Comparison of ENCODE assay signal across 7 cellular contexts in genomic region chr1:167719715-167720421, GRCh38. TPM values are rescaled to one million over a fixed set of nuclear protein-coding genes. Genes with fewer than 3 reads are reported as not detected.
DNase-seq lines count a peak whose midpoint lies in the region; ATAC-seq, FAIRE-seq and TF ChIP-seq lines count a peak whose summit lies in the region.
"Not testable (repeated sequence)": the region's sequence is repeated elsewhere in the genome, so short reads cannot be mapped to it uniquely, and the experiment has no call there.

No MANE protein-coding gene starts in this region.

- not testable (repeated sequence) for H2BK15ac ChIP-seq in IMR-90 (ENCODE audit: low read depth, low read length); neuronal stem cell (ENCODE audit: low read length)

- not testable (repeated sequence) for H2AK9ac ChIP-seq in IMR-90 (replicated peaks; ENCODE audit: low read depth, low read length, poor library complexity)

- RAD21 ChIA-PET in GM12878 (lab: Charles Lee; ENCODE audit: unreplicated experiment), result interaction anchor here (1.5 kb wide), 1 partner anchor 55 kb away, joined by 3 read pairs; no protein-coding TSS in a partner anchor

- not testable (repeated sequence) for FAIRE-seq in GM12878 (lab: Jason Lieb, UNC); kidney (lab: Jason Lieb, UNC)

- in situ Hi-C loops in IMR-90 (cut with MboI; ENCODE audit: low sequenced_read_pairs), result loop anchor here (5.0 to 10.0 kb wide), 2 partner anchors 77 to 365 kb away; no protein-coding TSS in a partner anchor
- in situ Hi-C loops in GM12878 (cut with MboI), result loop anchor here (5.0 kb wide), 1 partner anchor 217 kb away; the partner anchor contains the start of genes DCAF6 and MPC2

- not testable (repeated sequence) for TF ChIP-seq EP300 in GM12878 (IDR thresholded peaks at IDR 0.05; ENCODE audit: borderline replicate concordance in 1 of 2, control insufficient read depth in 1 of 2, low read depth in 2 of 2, low read length in 2 of 2)

- not testable (repeated sequence) for H3K27me3 Mint-ChIP-seq in activated CD4-positive, alpha-beta memory T cell treated with anti-CD3 and anti-CD28 coated beads, Interleukin-2, amount 10 ng/mL, durations not matched to agents 7 days and 5 days

- H2BK20ac ChIP-seq in IMR-90 (ENCODE audit: low read depth, low read length), result peak overlapping the region; percentile 3; the same call in 1 of the 2 replicates

- not testable (repeated sequence) for TF ChIP-seq POLR2A in IMR-90 (IDR thresholded peaks at IDR 0.05; ENCODE audit: low read depth, low read length); GM12878 (IDR thresholded peaks at IDR 0.05; ENCODE audit: low read depth, low read length)
- TF ChIP-seq POLR2A in Raji (IDR thresholded peaks at IDR 0.05; ENCODE audit: insufficient read depth, low read depth, low read length), result peak; percentile 36; the same call in 1 of the 2 replicates

- not testable (repeated sequence) for H2AFZ ChIP-seq in IMR-90 (replicated peaks; ENCODE audit: low read length, poor library complexity); neuronal stem cell (ENCODE audit: low read length)
- H2AFZ ChIP-seq in GM12878 (ENCODE audit: control insufficient read depth, low read depth, low read length), result peak overlapping the region; percentile 58

- H4K91ac ChIP-seq in IMR-90 (ENCODE audit: insufficient read depth, low read depth, low read length), result peak overlapping the region; percentile 12; the same call in 1 of the 2 replicates
- not testable (repeated sequence) for H4K91ac ChIP-seq in neuronal stem cell (ENCODE audit: low read depth, low read length, poor library complexity)

- peaks cover 33% of the 10 kb centered on the region for H3K79me2 ChIP-seq in GM12878 (ENCODE audit: control insufficient read depth, insufficient read depth, low read length)

- peaks cover 8 to 26% of the 10 kb centered on the region in 2 experiments; a peak in 2 of 4 replicates for H3K79me1 ChIP-seq in IMR-90 (ENCODE audit: low read depth in 1 of 2, low read length in 2 of 2)
- H3K79me1 ChIP-seq in neuronal stem cell (ENCODE audit: low read depth, low read length), result not testable (repeated sequence)

- TF ChIP-seq CTCF in IMR-90 (conservative IDR thresholded peaks at IDR 0.05; ENCODE audit: low read depth, low read length); GM12878 (IDR thresholded peaks at IDR 0.05 in 2 of 3, conservative IDR thresholded peaks at IDR 0.05 in 1 of 3; ENCODE audit: control insufficient read depth in 2 of 3, extremely low read depth in 1 of 3, insufficient read depth in 1 of 3, low read depth in 3 of 3, low read length in 3 of 3); kidney (IDR thresholded peaks at IDR 0.05; ENCODE audit: borderline replicate concordance, extremely low read depth, insufficient read depth): not testable (repeated sequence)

- not testable (repeated sequence) for ATAC-seq in IMR-90 (ENCODE audit: low read depth)
- ATAC-seq in GM12878, result peak; percentile 4; the same call in 1 of the 3 replicates

- not testable (repeated sequence) for H3K4me2 ChIP-seq in IMR-90 (ENCODE audit: low read depth, low read length); neuronal stem cell (ENCODE audit: insufficient read depth, low read length, poor library complexity, severe bottlenecking)
- H3K4me2 ChIP-seq in GM12878 (ENCODE audit: control insufficient read depth, insufficient read depth), result peak overlapping the region; percentile 83

- SMC1A ChIA-PET in GM12878 (lab: Charles Lee; ENCODE audit: uncharacterized antibody, unreplicated experiment), result interaction anchor here (0.6 to 5.9 kb wide), 3 partner anchors 33 to 362 kb away, joined by 3 to 34 read pairs (median 3); no protein-coding TSS in a partner anchor

- H4K5ac ChIP-seq in IMR-90 (ENCODE audit: low read depth, low read length), result not testable (repeated sequence)

- H3K4me1 ChIP-seq in ES-I3 (ENCODE audit: insufficient read depth, low read length), result peaks cover 30% of the 10 kb centered on the region
- H3K4me1 ChIP-seq in IMR-90 (ENCODE audit: control insufficient read depth, insufficient read depth, low read length); kidney (ENCODE audit: control insufficient read depth in 1 of 2, insufficient read depth in 1 of 2, low read depth in 1 of 2, low read length in 2 of 2); neuronal stem cell (ENCODE audit: control insufficient read depth in 2 of 2, insufficient read depth in 1 of 2, low read depth in 1 of 2, low read length in 2 of 2): not testable (repeated sequence)
- peaks cover 27% of the 10 kb centered on the region for H3K4me1 ChIP-seq in GM12878 (ENCODE audit: control insufficient read depth, insufficient read depth, low read length)

- H3K27ac Mint-ChIP-seq in activated CD4-positive, alpha-beta memory T cell treated with anti-CD3 and anti-CD28 coated beads, Interleukin-2, amount 10 ng/mL, durations not matched to agents 7 days and 5 days, result peak overlapping the region; percentile 38

- POLR2A ChIA-PET in IMR-90 (lab: Charles Lee; ENCODE audit: unreplicated experiment), result not testable (repeated sequence)
- POLR2A ChIA-PET in activated CD4-positive, alpha-beta memory T cell treated with anti-CD3 and anti-CD28 coated beads, Interleukin-2, amount 10 ng/mL, durations not matched to agents 7 days and 5 days (lab: Charles Lee), result interaction anchor here (0.8 kb wide), 1 partner anchor 216 kb away, joined by 3 read pairs; the partner anchor contains the start of gene DCAF6
- POLR2A ChIA-PET in GM12878 (lab: Charles Lee), result interaction anchor here (0.9 to 1.4 kb wide), 2 partner anchors 11 to 29 kb away, joined by 3 to 4 read pairs; no protein-coding TSS in a partner anchor

- not testable (repeated sequence) for H3K27ac ChIP-seq in IMR-90 (ENCODE audit: insufficient read depth, low read length); kidney (ENCODE audit: low read depth in 2 of 2, low read length in 2 of 2); neuronal stem cell (replicated peaks; ENCODE audit: low read length)
- peak overlapping the region; percentile 80 for H3K27ac ChIP-seq in GM12878 (ENCODE audit: control insufficient read depth, insufficient read depth)

- H3K9ac ChIP-seq in ES-I3 (ENCODE audit: low read depth, low read length) (peak overlapping the region; percentile 14; the same call in 1 of the 2 replicates), GM12878 (ENCODE audit: control insufficient read depth, insufficient read depth, low read length) (peak overlapping the region; percentile 66)
- not testable (repeated sequence) for H3K9ac ChIP-seq in IMR-90 (ENCODE audit: low read depth, low read length); kidney (ENCODE audit: low read length in 2 of 2); neuronal stem cell (ENCODE audit: low read depth, low read length, poor library complexity)

- not testable (repeated sequence) for H4K8ac ChIP-seq in IMR-90 (ENCODE audit: low read depth in 2 of 2, low read length in 2 of 2); neuronal stem cell (ENCODE audit: low read depth, low read length)

- H3K4me1 Mint-ChIP-seq in activated CD4-positive, alpha-beta memory T cell treated with anti-CD3 and anti-CD28 coated beads, Interleukin-2, amount 10 ng/mL, durations not matched to agents 7 days and 5 days, result peaks cover 68% of the 10 kb centered on the region

- peak overlapping the region; percentile 17 for H3K4me3 Mint-ChIP-seq in activated CD4-positive, alpha-beta memory T cell treated with anti-CD3 and anti-CD28 coated beads, Interleukin-2, amount 10 ng/mL, durations not matched to agents 7 days and 5 days

- WGBS in IMR-90 (ENCODE audit: extremely low coverage in 2 of 2, insufficient read length in 1 of 2), 2 experiments, result 92% methylated on average over 8 of the region's 25 CpGs; no CpG with 5 or more reads in 1 of the 2 experiments
- WGBS in GM12878 (ENCODE audit: insufficient coverage, insufficient replicate concordance, low lambda C conversion rate, missing lambda C conversion rate), result 1% methylated on average over 25 of the region's 25 CpGs
- no CpG with 5 or more reads among the region's 25 CpGs for whole genome bisulfite sequencing in neuronal stem cell (ENCODE audit: extremely low coverage in 2 of 2, insufficient read length in 2 of 2, insufficient replicate concordance in 1 of 2), 2 donors

- H2AK5ac ChIP-seq in IMR-90 (ENCODE audit: low read depth, low read length), result not testable (repeated sequence)
- H2AK5ac ChIP-seq in neuronal stem cell (ENCODE audit: low read depth, low read length), result peak overlapping the region; percentile 38

- not testable (repeated sequence) for BruUV-seq in IMR-90 (replicated peaks; lab: Mats Ljungman, UMichigan); GM12878 (replicated peaks; lab: Mats Ljungman, UMichigan)

- DNase-seq in IMR-90; activated CD4-positive, alpha-beta memory T cell treated with anti-CD3 and anti-CD28 coated beads, Interleukin-2, amount 10 ng/mL, durations not matched to agents 7 days and 5 days; GM12878 (ENCODE audit: low read depth, low spot score); neuronal stem cell (ENCODE audit: low spot score): not testable (repeated sequence)
- peak; percentile 57 for DNase-seq in kidney

- TF ChIP-seq RAD21 in IMR-90 (IDR thresholded peaks at IDR 0.05; ENCODE audit: low read length); GM12878 (IDR thresholded peaks at IDR 0.05; ENCODE audit: insufficient read depth, low read depth, low read length): not testable (repeated sequence)

- H3K14ac ChIP-seq in IMR-90 (replicated peaks; ENCODE audit: low read depth, low read length); neuronal stem cell (ENCODE audit: low read length): not testable (repeated sequence)

- H3K9me3 ChIP-seq in ES-I3 (ENCODE audit: control insufficient read depth, insufficient read depth, low read length); IMR-90 (ENCODE audit: control insufficient read depth, insufficient read depth, low read length); GM12878 (replicated peaks; ENCODE audit: control insufficient read depth, insufficient read depth, low read length); kidney (ENCODE audit: control insufficient read depth in 1 of 2, low read length in 2 of 2); neuronal stem cell (replicated peaks in 1 of 2; ENCODE audit: control insufficient read depth in 2 of 2, insufficient read depth in 1 of 2, low read depth in 1 of 2, low read length in 2 of 2): not testable (repeated sequence)

- not testable (repeated sequence) for H3K27me3 ChIP-seq in IMR-90 (ENCODE audit: control insufficient read depth, insufficient read depth, low read length); GM12878 (replicated peaks in 1 of 2; ENCODE audit: control insufficient read depth in 2 of 2, insufficient read depth in 2 of 2, low read length in 1 of 2); neuronal stem cell (ENCODE audit: control insufficient read depth in 3 of 3, insufficient read depth in 3 of 3, low read depth in 1 of 3, low read length in 3 of 3)

- CTCF ChIA-PET in IMR-90 (lab: Yijun Ruan, JAX), result not testable (repeated sequence)
- CTCF ChIA-PET in activated CD4-positive, alpha-beta memory T cell treated with anti-CD3 and anti-CD28 coated beads, Interleukin-2, amount 10 ng/mL, durations not matched to agents 7 days and 5 days (lab: Charles Lee), result interaction anchor here (0.5 kb wide), 1 partner anchor 77 kb away, joined by 3 read pairs; no protein-coding TSS in a partner anchor
- CTCF ChIA-PET in GM12878 (lab: Yijun Ruan, JAX), result interaction anchor here (1.1 to 1.5 kb wide), 3 partner anchors 9 to 362 kb away, joined by 3 to 6 read pairs (median 4); no protein-coding TSS in a partner anchor

- H3K9me1 ChIP-seq in IMR-90 (ENCODE audit: insufficient read depth, low read length), result peaks cover 13% of the 10 kb centered on the region

- not testable (repeated sequence) for H2BK12ac ChIP-seq in neuronal stem cell (ENCODE audit: low read length)

- not testable (repeated sequence) for H2BK5ac ChIP-seq in IMR-90 (ENCODE audit: low read depth, low read length, poor library complexity, severe bottlenecking); neuronal stem cell (ENCODE audit: low read length)

- H3K9me3 Mint-ChIP-seq in activated CD4-positive, alpha-beta memory T cell treated with anti-CD3 and anti-CD28 coated beads, Interleukin-2, amount 10 ng/mL, durations not matched to agents 7 days and 5 days, result not testable (repeated sequence)

- H3K56ac ChIP-seq in IMR-90 (ENCODE audit: extremely low read depth, insufficient read depth, low read length), result not testable (repeated sequence)

- H3K36me3 ChIP-seq in ES-I3 (ENCODE audit: insufficient read depth, low read length); IMR-90 (ENCODE audit: control insufficient read depth, insufficient read depth, low read length); GM12878 (ENCODE audit: control insufficient read depth in 2 of 2, insufficient read depth in 2 of 2, low read length in 1 of 2); kidney (ENCODE audit: control insufficient read depth in 1 of 2, insufficient read depth in 2 of 2, low read length in 2 of 2); neuronal stem cell (replicated peaks in 1 of 2; ENCODE audit: control insufficient read depth in 2 of 2, insufficient read depth in 2 of 2, low read length in 2 of 2): not testable (repeated sequence)

- intact Hi-C loops in IMR-90 (cut with micrococcal nuclease), result loop anchor here (2.0 to 5.0 kb wide), 4 partner anchors 37 to 507 kb away; partner anchors contain the start of genes SFT2D2 and TIPRL
- intact Hi-C loops in GM12878 (cut with micrococcal nuclease; ENCODE audit: unreplicated experiment), result loop anchor here (5.0 to 10.0 kb wide), 2 partner anchors 362 to 1845 kb away; no protein-coding TSS in a partner anchor
- intact Hi-C loops in kidney (cut with DNase I), result not testable (repeated sequence)

- not testable (repeated sequence) for H3K23ac ChIP-seq in IMR-90 (ENCODE audit: low read depth, low read length); neuronal stem cell (ENCODE audit: low read depth, low read length, poor library complexity)

- not testable (repeated sequence) for H3K4ac ChIP-seq in IMR-90 (ENCODE audit: low read depth, low read length); neuronal stem cell (ENCODE audit: low read length)

- dilution Hi-C loops in IMR-90 (cut with HindIII; ENCODE audit: low sequenced_read_pairs, unreplicated experiment), result not testable (repeated sequence)

- peaks cover 25% of the 10 kb centered on the region for H4K20me1 ChIP-seq in IMR-90 (ENCODE audit: insufficient read depth, low read length)
- not testable (repeated sequence) for H4K20me1 ChIP-seq in GM12878 (ENCODE audit: control insufficient read depth, insufficient read depth)

- H3K4me3 ChIP-seq in IMR-90 (ENCODE audit: insufficient read depth, low read depth, low read length); kidney (ENCODE audit: low read length in 2 of 2); neuronal stem cell (ENCODE audit: low read length in 2 of 2): not testable (repeated sequence)
- peak overlapping the region; percentile 89 for H3K4me3 ChIP-seq in GM12878

- H3K36me3 Mint-ChIP-seq in activated CD4-positive, alpha-beta memory T cell treated with anti-CD3 and anti-CD28 coated beads, Interleukin-2, amount 10 ng/mL, durations not matched to agents 7 days and 5 days (ENCODE audit: low read depth), result not testable (repeated sequence)

- not testable (repeated sequence) for H2BK120ac ChIP-seq in IMR-90 (ENCODE audit: low read depth, low read length); neuronal stem cell (ENCODE audit: low read depth, low read length)

- H3K18ac ChIP-seq in IMR-90 (ENCODE audit: low read depth, low read length); neuronal stem cell (ENCODE audit: low read length): not testable (repeated sequence)

RNA-seq across cellular contexts. Expression of gene MPZL1, which starts 1.9 kb away (rescaled TPM):
- 81.7 and 87.3 TPM in 2 replicates for total RNA-seq in IMR-90 (2012; rRNA removed)
- 48.0 and 55.3 TPM in 2 replicates for polyA plus RNA-seq in IMR-90 (2012; rRNA removed)
- polyA plus RNA-seq in IMR-90 (2012; cell fraction: cytosol; rRNA removed), result 28.8 and 39.7 TPM in 2 replicates
- 22.6 and 65.6 TPM in 2 replicates for polyA plus RNA-seq in IMR-90 (2012; cell fraction: nucleus; rRNA removed; ENCODE audit: low replicate concordance)
- 10 to 100 TPM; 17.4 to 19.0 TPM for total RNA-seq in activated CD4-positive, alpha-beta memory T cell treated with anti-CD3 and anti-CD28 coated beads, Interleukin-2, amount 10 ng/mL, durations not matched to agents 7 days and 5 days
- total RNA-seq in GM12878 (2013; cell fraction: nucleolus; rRNA removed), result 68.4 and 72.7 TPM in 2 replicates
- 40.6 and 44.5 TPM in 2 replicates for total RNA-seq in GM12878 (2014; rRNA removed)
- 45.4 and 46.4 TPM in 2 replicates for total RNA-seq in GM12878 (2014; rRNA removed; fragmentation: Illumina TruSeq; extraction: Trizol)
- 41.8 and 42.0 TPM in 2 replicates for total RNA-seq in GM12878 (2021)
- polyA plus RNA-seq in GM12878 (2011; ENCODE audit: low read depth), result 14.5 TPM
- 51.5 and 54.3 TPM in 2 replicates for polyA plus RNA-seq in GM12878 (2011; rRNA removed)
- polyA plus RNA-seq in GM12878 (2011; cell fraction: cytosol; rRNA removed), result 30.4 and 34.3 TPM in 2 replicates
- polyA plus RNA-seq in GM12878 (2011; cell fraction: nucleus; rRNA removed), result 41.2 and 50.5 TPM in 2 replicates
- polyA plus RNA-seq in GM12878 (2012), result 19.9 and 23.7 TPM in 2 replicates
- polyA plus RNA-seq in GM12878 (2014; fragmentation: Illumina TruSeq; extraction: Trizol), result 54.6 and 61.8 TPM in 2 replicates
- 10 to 100 TPM in 1 of 2 experiments, 1 to 10 TPM in 1; 9.8 to 12.0 TPM for polyA plus RNA-seq in GM12878 (2014; fragmentation: Nextera tagmentation; extraction: Ambion mirVana)
- polyA plus RNA-seq in GM12878 (2014; rRNA removed), result 38.9 and 45.4 TPM in 2 replicates
- polyA plus RNA-seq in GM12878 (2016; fragmentation: Nextera tagmentation; extraction: Ambion mirVana), result 10 to 100 TPM; 59.2 to 60.9 TPM
- 27.8 and 47.7 TPM in 2 replicates for polyA minus RNA-seq in GM12878 (2011; rRNA and poly(A)+ RNA removed)
- 15.1 and 16.2 TPM in 2 replicates for polyA minus RNA-seq in GM12878 (2011; cell fraction: cytosol; rRNA and poly(A)+ RNA removed)
- polyA minus RNA-seq in GM12878 (2011; cell fraction: nucleus; rRNA and poly(A)+ RNA removed), result 15.6 and 20.3 TPM in 2 replicates
- 98.3 TPM for total RNA-seq in kidney
- 42.1 TPM for polyA plus RNA-seq in kidney (ENCODE audit: insufficient read depth, low read depth, low replicate concordance)
- 78.4 TPM for polyA plus RNA-seq in neuronal stem cell (2013, experiment 1 of 2)
- polyA plus RNA-seq in neuronal stem cell (2013, experiment 2 of 2), result 81.9 TPM
